ENCODE assay signal across 20 cellular contexts in the genomic region with DNA sequence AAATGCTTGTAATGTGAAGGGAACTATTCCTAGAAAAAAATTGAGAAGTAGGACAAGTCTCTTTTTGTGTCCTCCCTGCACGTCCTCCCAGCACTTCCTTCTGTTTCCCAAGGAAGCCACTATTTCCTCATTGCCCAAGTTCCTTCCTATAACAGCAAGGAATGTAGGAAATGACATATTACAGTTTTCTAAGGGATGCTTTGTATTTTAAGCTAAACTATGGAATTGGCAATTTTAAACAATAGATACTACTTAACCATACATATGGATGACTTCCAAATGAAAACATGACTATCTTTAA.
A peak's percentile ranks its signal among the peaks of the same experiment; 100 is the strongest.
DNase-seq lines count a peak whose midpoint lies in the region; ATAC-seq and TF ChIP-seq lines count a peak whose summit lies in the region.
"Had no signal": no experiment of that assay in that cellular context is flagged by ENCODE, and none has a peak within 500 bp of the region (broad histone marks: within the 10 kb centered on the region; RNA-seq: fewer than 3 reads in every experiment).

No MANE protein-coding gene starts in this region.

- WGBS in heart right ventricle, 2 donors: 47 to 55% methylated on average over 1 of the region's 1 CpG

- H3K9me3 ChIP-seq in BLaER1 treated with 17β-estradiol and CSF1 and Interleukin-3, amounts not matched to agents 10 nM and 100 nM (replicated peaks in 1 of 11): peaks cover 2 to 4% (median 4%) of the 10 kb centered on the region in 11 experiments
- H3K9me3 ChIP-seq in Panc1 (ENCODE audit: control insufficient read depth, insufficient read depth, low read depth, low read length): peaks cover 9% of the 10 kb centered on the region; the same call in 1 of the 2 replicates
- peaks cover 0 to 6% (median under 1%) of the 10 kb centered on the region in 11 donors for H3K9me3 ChIP-seq in heart right ventricle
- no peaks in the 10 kb centered on the region for H3K9me3 ChIP-seq in neutrophil
- no peaks in the 10 kb centered on the region for H3K9me3 ChIP-seq in CD4-positive, alpha-beta memory T cell (ENCODE audit: control insufficient read depth in 1 of 2, low read length in 2 of 2)
- H3K9me3 ChIP-seq: Caco-2, suprapubic skin had no signal

- peak overlapping the region in 4 of 11 experiments; percentile 9 to 51 (median 28); a peak in 6 of 22 replicates for H3K9ac ChIP-seq in BLaER1 treated with 17β-estradiol and CSF1 and Interleukin-3, amounts not matched to agents 10 nM and 100 nM

- ATAC-seq in Panc1 (no peak), heart right ventricle (peak in 6 of 8 donors; percentile 39 to 71 (median 50))
- ATAC-seq: activated CD8-positive, alpha-beta T cell treated with anti-CD3 and anti-CD28 coated beads, Interleukin-2, amount 10 ng/mL, durations not matched to agents 7 days and 5 days; effector memory CD8-positive, alpha-beta T cell; left colon; naive thymus-derived CD8-positive, alpha-beta T cell; SK-N-SH treated with all-trans-retinoic acid at 6 μM for 48 hours had no signal

- DNase-seq in Panc1 (ENCODE audit: low read depth, low spot score) (no peak), heart right ventricle (no peak), occipital lobe (lab: John Stamatoyannopoulos, UW) (no peak), OCI-M2 (lab: John Stamatoyannopoulos, UW; ENCODE audit: unreplicated experiment) (no peak), NCI-H82 (lab: John Stamatoyannopoulos, UW) (no peak)
- DNase-seq in CD4-positive, alpha-beta memory T cell: no peak
- DNase-seq: activated CD8-positive, alpha-beta T cell treated with anti-CD3 and anti-CD28 coated beads, Interleukin-2, amount 10 ng/mL, durations not matched to agents 7 days and 5 days; Caco-2; effector memory CD8-positive, alpha-beta T cell; H7; left colon; naive thymus-derived CD8-positive, alpha-beta T cell; NCI-H1694; NCI-H345; stimulated activated CD4-positive, alpha-beta T cell treated with anti-CD3 and anti-CD28 coated beads, Interleukin-2, amount 100 ng/mL, for 24 hours had no signal

- in situ Hi-C loops in Panc1 (cut with HindIII; ENCODE audit: low pct_unique_long_range_greater_than_20kb, low sequenced_read_pairs): no loop called here

- no peaks in the 10 kb centered on the region for H3K27me3 Mint-ChIP-seq in CD4-positive, alpha-beta memory T cell
- H3K27me3 Mint-ChIP-seq: central memory CD8-positive, alpha-beta T cell; effector memory CD8-positive, alpha-beta T cell had no signal

- no peaks in the 10 kb centered on the region for H3K27me3 ChIP-seq in BLaER1 treated with 17β-estradiol and CSF1 and Interleukin-3, amounts not matched to agents 10 nM and 100 nM
- H3K27me3 ChIP-seq in Panc1 (ENCODE audit: control insufficient read depth, insufficient read depth, low read length) (no peaks in the 10 kb centered on the region), heart right ventricle (no peaks in the 10 kb centered on the region), neutrophil (no peaks in the 10 kb centered on the region)
- H3K27me3 ChIP-seq in CD4-positive, alpha-beta memory T cell (ENCODE audit: insufficient read depth, low read length): no peaks in the 10 kb centered on the region
- H3K27me3 ChIP-seq: suprapubic skin had no signal

- POLR2A ChIA-PET in Panc1 (lab: Charles Lee): no interaction called here
- POLR2A ChIA-PET in CD4-positive, alpha-beta memory T cell (lab: Charles Lee; ENCODE audit: partially characterized antibody): no interaction called here

- no peaks in the 10 kb centered on the region for H4K20me1 ChIP-seq in BLaER1 treated with 17β-estradiol and CSF1 and Interleukin-3, amounts not matched to agents 10 nM and 100 nM

- H3K27ac Mint-ChIP-seq in CD4-positive, alpha-beta memory T cell: no peak overlapping the region
- H3K27ac Mint-ChIP-seq: activated CD8-positive, alpha-beta T cell treated with anti-CD3 and anti-CD28 coated beads, Interleukin-2, amount 10 ng/mL, durations not matched to agents 7 days and 5 days; effector memory CD8-positive, alpha-beta T cell; naive thymus-derived CD8-positive, alpha-beta T cell had no signal

- H3K36me3 ChIP-seq in BLaER1 treated with 17β-estradiol and CSF1 and Interleukin-3, amounts not matched to agents 10 nM and 100 nM: no peaks in the 10 kb centered on the region
- H3K36me3 ChIP-seq in Panc1 (ENCODE audit: control insufficient read depth, insufficient read depth, low read length): no peaks in the 10 kb centered on the region
- no peaks in the 10 kb centered on the region for H3K36me3 ChIP-seq in heart right ventricle
- no peaks in the 10 kb centered on the region for H3K36me3 ChIP-seq in neutrophil
- no peaks in the 10 kb centered on the region for H3K36me3 ChIP-seq in CD4-positive, alpha-beta memory T cell (ENCODE audit: insufficient read depth, low read length)
- H3K36me3 ChIP-seq: suprapubic skin had no signal

- CTCF ChIA-PET in Panc1 (lab: Charles Lee): no interaction called here
- CTCF ChIA-PET in CD4-positive, alpha-beta memory T cell (lab: Charles Lee; ENCODE audit: partially characterized antibody): no interaction called here

- peak overlapping the region in 1 of 10 experiments; percentile 6; a peak in 2 of 20 replicates for H3K4me3 ChIP-seq in BLaER1 treated with 17β-estradiol and CSF1 and Interleukin-3, amounts not matched to agents 10 nM and 100 nM
- H3K4me3 ChIP-seq in Panc1 (ENCODE audit: low read depth in 2 of 2, low read length in 2 of 2) (no peak overlapping the region), heart right ventricle (no peak overlapping the region), neutrophil (ENCODE audit: low read depth in 1 of 2, low read length in 1 of 2) (no peak overlapping the region)
- no peak overlapping the region for H3K4me3 ChIP-seq in CD4-positive, alpha-beta memory T cell (ENCODE audit: low read length in 2 of 2)
- H3K4me3 ChIP-seq: suprapubic skin had no signal

- TF ChIP-seq CTCF in Panc1 (IDR thresholded peaks at IDR 0.05) (no peak), heart right ventricle (IDR thresholded peaks at IDR 0.05) (no peak), neutrophil (IDR thresholded peaks at IDR 0.05) (no peak)

- peak overlapping the region in 9 of 11 experiments; percentile 22 to 74 (median 63); a peak in 16 of 22 replicates for H3K27ac ChIP-seq in BLaER1 treated with 17β-estradiol and CSF1 and Interleukin-3, amounts not matched to agents 10 nM and 100 nM
- H3K27ac ChIP-seq in Panc1 (ENCODE audit: low read length) (peak overlapping the region; percentile 18; the same call in 1 of the 2 replicates), heart right ventricle (peak overlapping the region in 7 of 10 donors; percentile 8 to 73 (median 59)), neutrophil (peak overlapping the region; percentile 72)
- no peak overlapping the region for H3K27ac ChIP-seq in CD4-positive, alpha-beta memory T cell (ENCODE audit: low read depth, low read length)
- H3K27ac ChIP-seq: suprapubic skin had no signal

- H3K4me1 ChIP-seq in BLaER1 treated with 17β-estradiol and CSF1 and Interleukin-3, amounts not matched to agents 10 nM and 100 nM: peaks cover 0 to 52% (median 34%) of the 10 kb centered on the region in 10 experiments; a peak in 17 of 20 replicates
- H3K4me1 ChIP-seq in Panc1 (ENCODE audit: control insufficient read depth, insufficient read depth, low read length) (peaks cover 4% of the 10 kb centered on the region; the same call in 1 of the 2 replicates), heart right ventricle (peaks cover 0 to 45% (median 31%) of the 10 kb centered on the region in 9 donors), neutrophil (ENCODE audit: control insufficient read depth in 1 of 2, insufficient read depth in 1 of 2, low read depth in 1 of 2, low read length in 1 of 2) (peaks cover 16 to 18% of the 10 kb centered on the region in 2 experiments)
- no peaks in the 10 kb centered on the region for H3K4me1 ChIP-seq in CD4-positive, alpha-beta memory T cell (ENCODE audit: insufficient read depth, low read length)
- H3K4me1 ChIP-seq: Caco-2 had no signal

- no TSS peak for BruUV-seq in Panc1 (replicated peaks; lab: Mats Ljungman, UMichigan)

- peak overlapping the region; percentile 5 to 87 (median 67); a peak in 18 of 22 replicates for H3K4me2 ChIP-seq in BLaER1 treated with 17β-estradiol and CSF1 and Interleukin-3, amounts not matched to agents 10 nM and 100 nM

- H3K4me1 Mint-ChIP-seq in CD4-positive, alpha-beta memory T cell: no peaks in the 10 kb centered on the region
- H3K4me1 Mint-ChIP-seq: central memory CD8-positive, alpha-beta T cell had no signal

- no peak overlapping the region for H3K4me3 Mint-ChIP-seq in CD4-positive, alpha-beta memory T cell
- H3K4me3 Mint-ChIP-seq: activated CD8-positive, alpha-beta T cell treated with anti-CD3 and anti-CD28 coated beads, Interleukin-2, amount 10 ng/mL, durations not matched to agents 7 days and 5 days; central memory CD8-positive, alpha-beta T cell; effector memory CD8-positive, alpha-beta T cell; naive thymus-derived CD8-positive, alpha-beta T cell had no signal

- no peaks in the 10 kb centered on the region for H3K36me3 Mint-ChIP-seq in CD4-positive, alpha-beta memory T cell
- H3K36me3 Mint-ChIP-seq: naive thymus-derived CD8-positive, alpha-beta T cell had no signal

- H3K9me3 Mint-ChIP-seq in CD4-positive, alpha-beta memory T cell: peaks cover 0 to 2% (median 0%) of the 10 kb centered on the region in 8 donors
- H3K9me3 Mint-ChIP-seq: central memory CD8-positive, alpha-beta T cell; effector memory CD8-positive, alpha-beta T cell; naive thymus-derived CD8-positive, alpha-beta T cell had no signal

- intact Hi-C loops in Panc1 (cut with micrococcal nuclease; ENCODE audit: unreplicated experiment) (no loop called here), heart right ventricle (cut with DNase I) (no loop called here)
- intact Hi-C loops in CD4-positive, alpha-beta memory T cell (cut with micrococcal nuclease): no loop called here
